In the genomic region with DNA sequence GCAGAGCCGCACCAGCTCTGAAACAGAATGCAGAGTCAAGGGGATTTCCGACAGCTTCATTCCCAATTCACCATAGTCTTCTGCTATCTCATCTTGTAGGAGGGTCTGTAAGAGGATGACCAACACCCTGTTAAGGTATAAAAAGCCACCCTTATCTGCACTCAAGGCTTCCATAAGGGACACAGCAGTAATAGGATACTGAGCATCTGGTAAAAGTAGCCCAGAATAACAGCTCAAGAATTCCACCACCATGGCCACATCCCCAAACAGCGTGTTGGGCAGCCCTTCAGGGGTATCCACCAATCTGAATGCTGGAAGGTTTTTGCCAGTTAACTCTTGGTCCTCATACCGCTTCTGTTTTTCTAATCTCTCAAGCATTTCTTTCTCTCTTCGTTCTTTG, we compare ENCODE assay signal across 1 cellular context.
TF ChIP-seq lines count a peak whose summit lies in the region.

No MANE protein-coding gene starts in this region.

TF ChIP-seq in K562, 482 proteins besides CTCF, POLR2A, EP300 and RAD21:
- no peak for TF ChIP-seq ZNF699 (CRISPR knock-in tag; IDR thresholded peaks at IDR 0.05; ENCODE audit: insufficient replicate concordance)
- TF ChIP-seq THRAP3 (IDR thresholded peaks at IDR 0.05; ENCODE audit: borderline replicate concordance): no peak
- no peak for TF ChIP-seq ESRRA (IDR thresholded peaks at IDR 0.05; ENCODE audit: borderline replicate concordance, low read depth)
- 0 out of 2 replicates have a peak, but pooled peaks have one; percentile 10 for TF ChIP-seq CXXC5 (CRISPR knock-in tag; IDR thresholded peaks at IDR 0.05)
- TF ChIP-seq, protein P1, sequence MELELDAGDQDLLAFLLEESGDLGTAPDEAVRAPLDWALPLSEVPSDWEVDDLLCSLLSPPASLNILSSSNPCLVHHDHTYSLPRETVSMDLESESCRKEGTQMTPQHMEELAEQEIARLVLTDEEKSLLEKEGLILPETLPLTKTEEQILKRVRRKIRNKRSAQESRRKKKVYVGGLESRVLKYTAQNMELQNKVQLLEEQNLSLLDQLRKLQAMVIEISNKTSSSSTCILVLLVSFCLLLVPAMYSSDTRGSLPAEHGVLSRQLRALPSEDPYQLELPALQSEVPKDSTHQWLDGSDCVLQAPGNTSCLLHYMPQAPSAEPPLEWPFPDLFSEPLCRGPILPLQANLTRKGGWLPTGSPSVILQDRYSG (tag; conservative IDR thresholded peaks at IDR 0.05; ENCODE audit: low read depth): no peak
- no peak for TF ChIP-seq DPF2 (IDR thresholded peaks at IDR 0.05)
- TF ChIP-seq ZNF175 (CRISPR knock-in tag; IDR thresholded peaks at IDR 0.05; ENCODE audit: low read depth): no peak
- peak; percentile 31; the same call in 1 of the 2 replicates for TF ChIP-seq TCF3 (CRISPR knock-in tag; IDR thresholded peaks at IDR 0.05)
- TF ChIP-seq EZH2 (IDR thresholded peaks at IDR 0.05; ENCODE audit: borderline replicate concordance, low read depth, low read length): no peak
